8 cellular contexts compared by ENCODE assay signal in the genomic region with DNA sequence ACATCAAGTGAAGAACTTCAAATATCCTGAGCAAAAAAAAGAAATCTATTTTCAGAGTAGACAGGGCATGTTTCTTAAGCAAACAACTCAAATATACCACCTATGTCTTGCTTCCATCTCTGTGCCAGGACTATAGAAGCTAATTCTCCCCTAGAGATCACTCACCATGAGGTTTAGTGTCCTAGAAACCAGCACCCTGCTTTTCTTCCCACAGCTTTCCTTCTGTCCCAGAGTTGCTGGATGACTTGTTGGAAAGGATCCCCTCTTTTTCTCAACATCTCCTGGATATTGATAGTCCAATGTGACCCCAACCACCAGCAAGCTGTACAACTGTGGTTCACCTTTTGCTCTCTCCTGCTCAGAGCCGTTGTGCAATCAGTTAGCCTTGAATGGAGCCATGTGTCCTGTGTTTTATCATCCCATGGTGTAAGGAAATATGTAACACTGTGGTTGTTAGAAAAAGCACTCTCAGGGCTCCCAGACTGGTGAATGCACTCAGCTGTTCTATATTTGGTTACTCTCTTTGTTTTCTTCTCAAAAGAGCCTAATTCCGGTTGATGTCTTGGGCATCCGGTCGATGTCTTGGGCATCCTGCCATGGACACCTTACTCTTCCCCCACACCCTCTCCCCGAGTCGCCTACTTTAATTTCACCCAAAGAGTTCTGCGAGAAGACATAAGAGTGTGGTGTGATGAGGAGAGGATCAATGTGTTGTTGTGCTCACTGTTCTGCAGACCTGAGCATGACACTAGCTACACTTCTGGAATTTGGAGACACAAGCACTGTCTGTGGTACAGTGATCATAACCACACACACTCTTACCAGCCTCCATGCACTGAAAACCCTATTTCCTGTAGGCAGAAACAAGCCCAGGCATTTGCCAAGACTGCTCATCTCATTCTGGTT. TPM values are rescaled to one million over a fixed set of nuclear protein-coding genes. Genes with fewer than 3 reads are reported as not detected.
DNase-seq lines count a peak whose midpoint lies in the region; ATAC-seq, FAIRE-seq and TF ChIP-seq lines count a peak whose summit lies in the region.

No MANE protein-coding gene starts in this region.

- DNase-seq in RWPE2 (ENCODE audit: low spot score) (no peak), NCI-H146 (lab: John Stamatoyannopoulos, UW) (no peak), Ammon's horn (ENCODE audit: low spot score) (no peak), RCC 7860 (ENCODE audit: low spot score) (no peak)
- DNase-seq in effector memory CD4-positive, alpha-beta T cell, result peak in 1 of 3 donors; percentile 1

- H3K9ac ChIP-seq in skeletal muscle satellite cell (ENCODE audit: low read depth, low read length), result peak overlapping the region; percentile 20

- H3K27me3 ChIP-seq in RWPE2 (ENCODE audit: insufficient read depth, poor library complexity, severe bottlenecking), result no peaks in the 10 kb centered on the region
- H3K27me3 ChIP-seq in effector memory CD4-positive, alpha-beta T cell (replicated peaks; ENCODE audit: control insufficient read depth, insufficient read depth, low read length, poor library complexity, severe bottlenecking), result no peaks in the 10 kb centered on the region
- no peaks in the 10 kb centered on the region for H3K27me3 ChIP-seq in skeletal muscle satellite cell (ENCODE audit: control insufficient read depth, insufficient read depth, low read length)

- TF ChIP-seq CTCF in RWPE2 (IDR thresholded peaks at IDR 0.05; ENCODE audit: poor library complexity, severe bottlenecking), result no peak

- ATAC-seq in GM19438 (IDR thresholded peaks at IDR 0.05; ENCODE audit: low read depth, unreplicated experiment) (peak; percentile 44), RWPE2 (ENCODE audit: low read depth) (peak; percentile 31; the same call in 1 of the 3 replicates), HG02642 (IDR thresholded peaks at IDR 0.05; ENCODE audit: poor library complexity, unreplicated experiment) (no peak)

- H3K4me2 ChIP-seq in skeletal muscle satellite cell (ENCODE audit: low read length), result peak overlapping the region; percentile 10

- H3K4me3 ChIP-seq in RWPE2 (ENCODE audit: severe bottlenecking) (no peak overlapping the region), skeletal muscle satellite cell (ENCODE audit: low read length) (no peak overlapping the region)
- H3K4me3 ChIP-seq in effector memory CD4-positive, alpha-beta T cell (ENCODE audit: insufficient read depth, low read depth, low read length, poor library complexity, severe bottlenecking), result peak overlapping the region; percentile 24

- H3K27ac ChIP-seq in RWPE2 (ENCODE audit: poor library complexity, severe bottlenecking), result no peak overlapping the region
- H3K27ac ChIP-seq in effector memory CD4-positive, alpha-beta T cell (ENCODE audit: insufficient read depth, low read length, poor library complexity, severe bottlenecking), result no peak overlapping the region

- no peaks in the 10 kb centered on the region for H3K9me3 ChIP-seq in RWPE2 (ENCODE audit: severe bottlenecking)
- H3K9me3 ChIP-seq in effector memory CD4-positive, alpha-beta T cell (ENCODE audit: control insufficient read depth, low read length), result no peaks in the 10 kb centered on the region
- H3K9me3 ChIP-seq in skeletal muscle satellite cell (replicated peaks; ENCODE audit: low read length), result no peaks in the 10 kb centered on the region

- H3K4me1 ChIP-seq in RWPE2 (ENCODE audit: insufficient read depth, poor library complexity, severe bottlenecking), result peaks cover 6% of the 10 kb centered on the region
- peaks cover 15% of the 10 kb centered on the region for H3K4me1 ChIP-seq in effector memory CD4-positive, alpha-beta T cell (ENCODE audit: control insufficient read depth, insufficient read depth, low read length, poor library complexity, severe bottlenecking)
- H3K4me1 ChIP-seq in skeletal muscle satellite cell (ENCODE audit: control insufficient read depth, insufficient read depth, low read length), result peaks cover 43% of the 10 kb centered on the region

- no peaks in the 10 kb centered on the region for H3K36me3 ChIP-seq in RWPE2 (ENCODE audit: low read depth)
- no peaks in the 10 kb centered on the region for H3K36me3 ChIP-seq in effector memory CD4-positive, alpha-beta T cell (ENCODE audit: control insufficient read depth, insufficient read depth, low read length)
- no peaks in the 10 kb centered on the region for H3K36me3 ChIP-seq in skeletal muscle satellite cell (ENCODE audit: insufficient read depth, low read length)

- FAIRE-seq in RCC 7860 (lab: Jason Lieb, UNC), result no peak

RNA-seq across cellular contexts. Expression of a gene that starts 1.7 kb away (rescaled TPM):
- total RNA-seq in skeletal muscle satellite cell (2012; rRNA removed), result 2.3 and 4.4 TPM in 2 replicates
